In genomic region chr6:146857960-146858308, GRCh38 we compare ENCODE assay signal across 8 cellular contexts.
DNase-seq lines count a peak whose midpoint lies in the region; ATAC-seq and TF ChIP-seq lines count a peak whose summit lies in the region.

No MANE protein-coding gene starts in this region.

- TF ChIP-seq CTCF in retinal pigment epithelial cell (conservative IDR thresholded peaks at IDR 0.05; ENCODE audit: low read depth, low read length), result no peak

- peak; percentile 22 for ATAC-seq in HG02884 (IDR thresholded peaks at IDR 0.05; ENCODE audit: unreplicated experiment)
- no peak for ATAC-seq in HG02623 (IDR thresholded peaks at IDR 0.05; ENCODE audit: unreplicated experiment)

- H3K9me3 ChIP-seq in SJSA1 (replicated peaks), result no peaks in the 10 kb centered on the region

- H3K27me3 ChIP-seq in SJSA1 (replicated peaks), result no peaks in the 10 kb centered on the region

- H3K36me3 ChIP-seq in SJSA1, result no peaks in the 10 kb centered on the region

- H3K27ac ChIP-seq in SJSA1, result peak overlapping the region; percentile 22

- peaks cover 6% of the 10 kb centered on the region for H3K4me1 ChIP-seq in SJSA1 (replicated peaks)

- H3K4me3 ChIP-seq in SJSA1 (peak overlapping the region; percentile 29), retinal pigment epithelial cell (ENCODE audit: low read length) (peak overlapping the region; percentile 51)

- DNase-seq in NCI-H2081 (lab: John Stamatoyannopoulos, UW) (peak; percentile 6 to 53), NCI-H2081 treated with DMSO at 0.1 percent for 48 hours (lab: John Stamatoyannopoulos, UW) (no peak), SJSA1 (ENCODE audit: low read depth in 1 of 2, low spot score in 2 of 2) (no peak), head of caudate nucleus (peak in 41 of 42 donors; percentile 13 to 72 (median 48)), retinal pigment epithelial cell (ENCODE audit: low read depth) (no peak), NCI-H2171 (lab: John Stamatoyannopoulos, UW) (no peak)

- intact Hi-C loops in head of caudate nucleus (cut with DNase I), result loop anchor here (5.0 kb wide), 1 partner anchor 429 kb away; no protein-coding TSS in a partner anchor

Comparison
In these comparisons a context has a peak if more than half of its experiments do, and no peak if none do; other contexts are left out.
1. DNase-seq: peak in NCI-H2081 (2 of 2) and head of caudate nucleus (41 of 42); none in NCI-H2081 treated with DMSO at 0.1 percent for 48 hours (single experiment), SJSA1 (0 of 2), retinal pigment epithelial cell (single experiment) and NCI-H2171 (single experiment).